In genomic region chrX:30649859-30650258, GRCh38 we compare ENCODE assay signal across 2 cellular contexts.
TF ChIP-seq lines count a peak whose summit lies in the region.

No MANE protein-coding gene starts in this region.

TF ChIP-seq in WTC11, 78 proteins besides CTCF, POLR2A, EP300 and RAD21 (continued from another document):
- TF ChIP-seq, protein P1, sequence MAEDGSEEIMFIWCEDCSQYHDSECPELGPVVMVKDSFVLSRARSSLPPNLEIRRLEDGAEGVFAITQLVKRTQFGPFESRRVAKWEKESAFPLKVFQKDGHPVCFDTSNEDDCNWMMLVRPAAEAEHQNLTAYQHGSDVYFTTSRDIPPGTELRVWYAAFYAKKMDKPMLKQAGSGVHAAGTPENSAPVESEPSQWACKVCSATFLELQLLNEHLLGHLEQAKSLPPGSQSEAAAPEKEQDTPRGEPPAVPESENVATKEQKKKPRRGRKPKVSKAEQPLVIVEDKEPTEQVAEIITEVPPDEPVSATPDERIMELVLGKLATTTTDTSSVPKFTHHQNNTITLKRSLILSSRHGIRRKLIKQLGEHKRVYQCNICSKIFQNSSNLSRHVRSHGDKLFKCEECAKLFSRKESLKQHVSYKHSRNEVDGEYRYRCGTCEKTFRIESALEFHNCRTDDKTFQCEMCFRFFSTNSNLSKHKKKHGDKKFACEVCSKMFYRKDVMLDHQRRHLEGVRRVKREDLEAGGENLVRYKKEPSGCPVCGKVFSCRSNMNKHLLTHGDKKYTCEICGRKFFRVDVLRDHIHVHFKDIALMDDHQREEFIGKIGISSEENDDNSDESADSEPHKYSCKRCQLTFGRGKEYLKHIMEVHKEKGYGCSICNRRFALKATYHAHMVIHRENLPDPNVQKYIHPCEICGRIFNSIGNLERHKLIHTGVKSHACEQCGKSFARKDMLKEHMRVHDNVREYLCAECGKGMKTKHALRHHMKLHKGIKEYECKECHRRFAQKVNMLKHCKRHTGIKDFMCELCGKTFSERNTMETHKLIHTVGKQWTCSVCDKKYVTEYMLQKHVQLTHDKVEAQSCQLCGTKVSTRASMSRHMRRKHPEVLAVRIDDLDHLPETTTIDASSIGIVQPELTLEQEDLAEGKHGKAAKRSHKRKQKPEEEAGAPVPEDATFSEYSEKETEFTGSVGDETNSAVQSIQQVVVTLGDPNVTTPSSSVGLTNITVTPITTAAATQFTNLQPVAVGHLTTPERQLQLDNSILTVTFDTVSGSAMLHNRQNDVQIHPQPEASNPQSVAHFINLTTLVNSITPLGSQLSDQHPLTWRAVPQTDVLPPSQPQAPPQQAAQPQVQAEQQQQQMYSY (CRISPR knock-in tag; IDR thresholded peaks at IDR 0.05): no peak
- TF ChIP-seq GABPB1 (CRISPR knock-in tag; IDR thresholded peaks at IDR 0.05) (peak; percentile 81), ZBTB43 (CRISPR knock-in tag; IDR thresholded peaks at IDR 0.05) (no peak), PRRX2 (CRISPR knock-in tag; IDR thresholded peaks at IDR 0.05) (no peak)

TF ChIP-seq in HepG2, 621 proteins besides CTCF, POLR2A, EP300 and RAD21 (continued from another document and continues in another):
- TF ChIP-seq PAXIP1 (CRISPR knock-in tag; conservative IDR thresholded peaks at IDR 0.05) (peak; percentile 78), HDAC2 (CRISPR knock-in tag; IDR thresholded peaks at IDR 0.05) (peak; percentile 47; the same call in 1 of the 2 replicates), ZNF430 (CRISPR knock-in tag; IDR thresholded peaks at IDR 0.05) (no peak), HOXD1 (CRISPR knock-in tag; IDR thresholded peaks at IDR 0.05) (no peak), ZNF891 (CRISPR knock-in tag; IDR thresholded peaks at IDR 0.05) (no peak), ZNF383 (CRISPR knock-in tag; IDR thresholded peaks at IDR 0.05; ENCODE audit: borderline replicate concordance) (no peak), ONECUT2 (CRISPR knock-in tag; IDR thresholded peaks at IDR 0.05) (peak; percentile 58), KLF15 (CRISPR knock-in tag; IDR thresholded peaks at IDR 0.05; ENCODE audit: borderline replicate concordance) (no peak), NFRKB (IDR thresholded peaks at IDR 0.05) (no peak), SMC3 (IDR thresholded peaks at IDR 0.05; ENCODE audit: low read length) (no peak; the same call in 1 of the 2 replicates), PRDM4 (CRISPR knock-in tag; IDR thresholded peaks at IDR 0.05; ENCODE audit: borderline replicate concordance) (no peak), MATR3 (CRISPR knock-in tag; IDR thresholded peaks at IDR 0.05) (no peak), HNRNPL (IDR thresholded peaks at IDR 0.05; ENCODE audit: low read depth, low read length) (no peak), NFKBIZ (CRISPR knock-in tag; IDR thresholded peaks at IDR 0.05) (peak; percentile 71; the same call in 1 of the 2 replicates), FOXC1 (CRISPR knock-in tag; IDR thresholded peaks at IDR 0.05; ENCODE audit: borderline replicate concordance) (no peak), ZBTB42 (CRISPR knock-in tag; IDR thresholded peaks at IDR 0.05) (no peak), SUZ12 (IDR thresholded peaks at IDR 0.05; ENCODE audit: low read depth, low read length) (no peak), GTF3A (CRISPR knock-in tag; conservative IDR thresholded peaks at IDR 0.05) (no peak), ZNF776 (CRISPR knock-in tag; IDR thresholded peaks at IDR 0.05) (no peak), AGO1 (IDR thresholded peaks at IDR 0.05; ENCODE audit: low read depth, low read length, poor library complexity, severe bottlenecking) (no peak), TCF7 (IDR thresholded peaks at IDR 0.05; ENCODE audit: low read depth) (peak; percentile 80), TRIM24 (CRISPR knock-in tag; IDR thresholded peaks at IDR 0.05) (no peak), ZNF674 (CRISPR knock-in tag; IDR thresholded peaks at IDR 0.05; ENCODE audit: low read depth) (no peak), ZBTB3 (CRISPR knock-in tag; IDR thresholded peaks at IDR 0.05; ENCODE audit: borderline replicate concordance, low read depth) (no peak), MAF1 (CRISPR knock-in tag; IDR thresholded peaks at IDR 0.05; ENCODE audit: borderline replicate concordance) (no peak), KLF6 (CRISPR knock-in tag; IDR thresholded peaks at IDR 0.05) (no peak), ZMYM4 (CRISPR knock-in tag; IDR thresholded peaks at IDR 0.05) (no peak), MBNL3 (CRISPR knock-in tag; conservative IDR thresholded peaks at IDR 0.05) (no peak)
- TF ChIP-seq, protein P2, sequence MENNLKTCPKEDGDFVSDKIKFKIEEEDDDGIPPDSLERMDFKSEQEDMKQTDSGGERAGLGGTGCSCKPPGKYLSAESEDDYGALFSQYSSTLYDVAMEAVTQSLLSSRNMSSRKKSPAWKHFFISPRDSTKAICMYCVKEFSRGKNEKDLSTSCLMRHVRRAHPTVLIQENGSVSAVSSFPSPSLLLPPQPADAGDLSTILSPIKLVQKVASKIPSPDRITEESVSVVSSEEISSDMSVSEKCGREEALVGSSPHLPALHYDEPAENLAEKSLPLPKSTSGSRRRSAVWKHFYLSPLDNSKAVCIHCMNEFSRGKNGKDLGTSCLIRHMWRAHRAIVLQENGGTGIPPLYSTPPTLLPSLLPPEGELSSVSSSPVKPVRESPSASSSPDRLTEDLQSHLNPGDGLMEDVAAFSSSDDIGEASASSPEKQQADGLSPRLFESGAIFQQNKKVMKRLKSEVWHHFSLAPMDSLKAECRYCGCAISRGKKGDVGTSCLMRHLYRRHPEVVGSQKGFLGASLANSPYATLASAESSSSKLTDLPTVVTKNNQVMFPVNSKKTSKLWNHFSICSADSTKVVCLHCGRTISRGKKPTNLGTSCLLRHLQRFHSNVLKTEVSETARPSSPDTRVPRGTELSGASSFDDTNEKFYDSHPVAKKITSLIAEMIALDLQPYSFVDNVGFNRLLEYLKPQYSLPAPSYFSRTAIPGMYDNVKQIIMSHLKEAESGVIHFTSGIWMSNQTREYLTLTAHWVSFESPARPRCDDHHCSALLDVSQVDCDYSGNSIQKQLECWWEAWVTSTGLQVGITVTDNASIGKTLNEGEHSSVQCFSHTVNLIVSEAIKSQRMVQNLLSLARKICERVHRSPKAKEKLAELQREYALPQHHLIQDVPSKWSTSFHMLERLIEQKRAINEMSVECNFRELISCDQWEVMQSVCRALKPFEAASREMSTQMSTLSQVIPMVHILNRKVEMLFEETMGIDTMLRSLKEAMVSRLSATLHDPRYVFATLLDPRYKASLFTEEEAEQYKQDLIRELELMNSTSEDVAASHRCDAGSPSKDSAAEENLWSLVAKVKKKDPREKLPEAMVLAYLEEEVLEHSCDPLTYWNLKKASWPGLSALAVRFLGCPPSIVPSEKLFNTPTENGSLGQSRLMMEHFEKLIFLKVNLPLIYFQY (CRISPR knock-in tag; IDR thresholded peaks at IDR 0.05; ENCODE audit: borderline replicate concordance): no peak
- TF ChIP-seq, protein P3, sequence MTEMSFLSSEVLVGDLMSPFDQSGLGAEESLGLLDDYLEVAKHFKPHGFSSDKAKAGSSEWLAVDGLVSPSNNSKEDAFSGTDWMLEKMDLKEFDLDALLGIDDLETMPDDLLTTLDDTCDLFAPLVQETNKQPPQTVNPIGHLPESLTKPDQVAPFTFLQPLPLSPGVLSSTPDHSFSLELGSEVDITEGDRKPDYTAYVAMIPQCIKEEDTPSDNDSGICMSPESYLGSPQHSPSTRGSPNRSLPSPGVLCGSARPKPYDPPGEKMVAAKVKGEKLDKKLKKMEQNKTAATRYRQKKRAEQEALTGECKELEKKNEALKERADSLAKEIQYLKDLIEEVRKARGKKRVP (CRISPR knock-in tag; IDR thresholded peaks at IDR 0.05): peak in 1 of 2 experiments; percentile 81; a peak in 2 of 4 replicates
- TF ChIP-seq, protein P4, sequence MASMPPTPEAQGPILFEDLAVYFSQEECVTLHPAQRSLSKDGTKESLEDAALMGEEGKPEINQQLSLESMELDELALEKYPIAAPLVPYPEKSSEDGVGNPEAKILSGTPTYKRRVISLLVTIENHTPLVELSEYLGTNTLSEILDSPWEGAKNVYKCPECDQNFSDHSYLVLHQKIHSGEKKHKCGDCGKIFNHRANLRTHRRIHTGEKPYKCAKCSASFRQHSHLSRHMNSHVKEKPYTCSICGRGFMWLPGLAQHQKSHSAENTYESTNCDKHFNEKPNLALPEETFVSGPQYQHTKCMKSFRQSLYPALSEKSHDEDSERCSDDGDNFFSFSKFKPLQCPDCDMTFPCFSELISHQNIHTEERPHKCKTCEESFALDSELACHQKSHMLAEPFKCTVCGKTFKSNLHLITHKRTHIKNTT (CRISPR knock-in tag; IDR thresholded peaks at IDR 0.05): no peak
- TF ChIP-seq, protein P5, sequence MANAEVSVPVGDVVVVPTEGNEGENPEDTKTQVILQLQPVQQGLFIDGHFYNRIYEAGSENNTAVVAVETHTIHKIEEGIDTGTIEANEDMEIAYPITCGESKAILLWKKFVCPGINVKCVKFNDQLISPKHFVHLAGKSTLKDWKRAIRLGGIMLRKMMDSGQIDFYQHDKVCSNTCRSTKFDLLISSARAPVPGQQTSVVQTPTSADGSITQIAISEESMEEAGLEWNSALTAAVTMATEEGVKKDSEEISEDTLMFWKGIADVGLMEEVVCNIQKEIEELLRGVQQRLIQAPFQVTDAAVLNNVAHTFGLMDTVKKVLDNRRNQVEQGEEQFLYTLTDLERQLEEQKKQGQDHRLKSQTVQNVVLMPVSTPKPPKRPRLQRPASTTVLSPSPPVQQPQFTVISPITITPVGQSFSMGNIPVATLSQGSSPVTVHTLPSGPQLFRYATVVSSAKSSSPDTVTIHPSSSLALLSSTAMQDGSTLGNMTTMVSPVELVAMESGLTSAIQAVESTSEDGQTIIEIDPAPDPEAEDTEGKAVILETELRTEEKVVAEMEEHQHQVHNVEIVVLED (CRISPR knock-in tag; IDR thresholded peaks at IDR 0.05; ENCODE audit: borderline replicate concordance): no peak
